ENCODE assay signal across 8 cellular contexts in genomic region chr20:36645998-36646397, GRCh38. TPM values are rescaled to one million over a fixed set of nuclear protein-coding genes. Genes with fewer than 3 reads are reported as not detected.
DNase-seq lines count a peak whose midpoint lies in the region; ATAC-seq and TF ChIP-seq lines count a peak whose summit lies in the region.

Gene SLA2, minus strand, starts transcription at chr20:36646196. Its CDS starts 4,861 bp downstream, at chr20:36641335.

- intact Hi-C loops in activated B cell treated with CpG ODN at 0.5 μM for 24 hours (cut with micrococcal nuclease), result no loop called here

- ATAC-seq in activated B cell treated with CpG ODN at 0.5 μM for 24 hours (ENCODE audit: low read depth), result peak; percentile 89

- H3K36me3 Mint-ChIP-seq in activated B cell treated with CpG ODN at 0.5 μM for 24 hours (ENCODE audit: low read depth), result no peaks in the 10 kb centered on the region

- H3K4me3 Mint-ChIP-seq in activated B cell treated with CpG ODN at 0.5 μM for 24 hours, result no peak within 1 kb of the TSS

- DNase-seq in GM19238 (ENCODE audit: insufficient read length, low spot score), result peak; percentile 56
- no peak for DNase-seq in activated B cell treated with CpG ODN at 0.5 μM for 24 hours
- peak; percentile 58 for DNase-seq in effector CD4-positive, alpha-beta T cell
- peak; percentile 32 to 40 (median 33) for DNase-seq in stimulated activated CD4-positive, alpha-beta T cell treated with anti-CD3 and anti-CD28 coated beads, TNF-alpha, amount 100 ng/mL, for 4 hours (ENCODE audit: low read depth in 3 of 3)
- no peak for DNase-seq in EL
- no peak for DNase-seq in kidney tubule cell (ENCODE audit: low spot score)
- no peak for DNase-seq in HK-2 (ENCODE audit: unreplicated experiment)
- DNase-seq in NCI-H1417 (lab: John Stamatoyannopoulos, UW), result no peak

- CTCF ChIA-PET in activated B cell treated with CpG ODN at 0.5 μM for 24 hours (lab: Charles Lee), result interaction anchor here (1.2 to 1.5 kb wide), 2 partner anchors 40 to 162 kb away, joined by 4 read pairs; partner anchors contain the start of gene RAB5IF

- H3K27ac Mint-ChIP-seq in activated B cell treated with CpG ODN at 0.5 μM for 24 hours, result peak within 1 kb of the TSS; percentile 59

- peaks cover 24% of the 10 kb centered on the region for H3K4me1 Mint-ChIP-seq in activated B cell treated with CpG ODN at 0.5 μM for 24 hours

- no peak for TF ChIP-seq CTCF in activated B cell treated with CpG ODN at 0.5 μM for 24 hours (IDR thresholded peaks at IDR 0.05)

- POLR2A ChIA-PET in activated B cell treated with CpG ODN at 0.5 μM for 24 hours (lab: Charles Lee), result interaction anchor here (1.2 to 1.3 kb wide), 2 partner anchors 40 to 73 kb away, joined by 3 to 8 read pairs; partner anchors contain the start of genes RAB5IF and TGIF2

- no peaks in the 10 kb centered on the region for H3K27me3 Mint-ChIP-seq in activated B cell treated with CpG ODN at 0.5 μM for 24 hours

- H3K9me3 Mint-ChIP-seq in activated B cell treated with CpG ODN at 0.5 μM for 24 hours, result no peaks in the 10 kb centered on the region

RNA-seq across cellular contexts. Expression of gene SLA2, which starts in this region (rescaled TPM):
- total RNA-seq in activated B cell treated with CpG ODN at 0.5 μM for 24 hours, result 0.59 and 0.67 TPM in 2 replicates

Comparison
In these comparisons a context has a peak if more than half of its experiments do, and no peak if none do; other contexts are left out.
1. Peak in ATAC-seq in activated B cell treated with CpG ODN at 0.5 μM for 24 hours; RNA of the gene not detected or under 1 TPM.
2. DNase-seq: peak in GM19238 (single experiment), effector CD4-positive, alpha-beta T cell (single experiment) and stimulated activated CD4-positive, alpha-beta T cell treated with anti-CD3 and anti-CD28 coated beads, TNF-alpha, amount 100 ng/mL, for 4 hours (3 of 3); none in activated B cell treated with CpG ODN at 0.5 μM for 24 hours (single experiment), EL (single experiment), kidney tubule cell (single experiment), HK-2 (single experiment) and NCI-H1417 (0 of 3).